10 cellular contexts compared by ENCODE assay signal in the genomic region with DNA sequence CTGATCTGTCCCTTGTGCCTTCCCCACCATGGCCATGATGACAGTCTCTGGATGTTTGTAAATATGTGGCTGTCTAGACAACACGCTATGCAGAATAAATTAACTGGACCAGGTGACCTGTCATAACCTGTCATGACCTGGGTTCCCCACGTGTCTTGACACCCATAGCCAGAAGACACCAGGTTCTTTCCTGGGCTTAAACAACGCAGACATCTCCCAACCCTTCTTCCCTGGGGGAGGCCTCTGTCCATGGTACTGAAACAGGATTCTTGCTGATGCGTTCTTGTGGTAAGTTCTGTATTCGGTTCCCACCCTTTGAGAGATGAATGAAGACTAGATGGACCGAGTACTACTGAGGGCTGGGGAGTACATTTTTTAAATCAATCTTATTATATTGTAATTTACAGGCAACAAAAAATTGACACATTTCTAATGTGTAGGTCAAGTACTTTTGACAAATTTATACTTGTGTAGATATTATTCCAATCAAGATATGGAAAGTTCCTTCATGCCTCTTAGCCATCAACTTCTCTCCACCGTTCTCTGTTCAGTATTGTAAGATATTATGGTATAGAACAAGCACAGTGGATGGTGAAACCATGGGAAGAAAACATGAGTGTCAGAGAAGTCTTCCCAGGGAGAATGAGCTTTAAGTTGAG.
DNase-seq lines count a peak whose midpoint lies in the region; ATAC-seq and TF ChIP-seq lines count a peak whose summit lies in the region.
"Had no signal": no experiment of that assay in that cellular context is flagged by ENCODE, and none has a peak within 500 bp of the region (broad histone marks: within the 10 kb centered on the region; RNA-seq: fewer than 3 reads in every experiment).

No MANE protein-coding gene starts in this region.

- no peak overlapping the region for H3K4me3 Mint-ChIP-seq in stimulated activated naive CD8-positive, alpha-beta T cell treated with anti-CD3 and anti-CD28 coated beads, Interleukin-15, amount 100 ng/mL, for 72 hours
- H3K4me3 Mint-ChIP-seq: CD8-positive, alpha-beta T cell had no signal

- peak; percentile 9 for DNase-seq in stimulated activated naive CD8-positive, alpha-beta T cell treated with anti-CD3 and anti-CD28 coated beads, Interleukin-15, Interleukin-2, amounts not matched to agents 100 U/mL and 50 U/mL, for 24 hours
- no peak for DNase-seq in stimulated activated naive CD8-positive, alpha-beta T cell treated with anti-CD3 and anti-CD28 coated beads, Interleukin-15, amount 100 ng/mL, for 72 hours
- DNase-seq in SK-MEL-5 (ENCODE audit: low read depth, low spot score) (peak; percentile 22), foreskin fibroblast (peak; percentile 7 to 36), tibial nerve (ENCODE audit: low spot score in 2 of 2) (no peak), amygdala (lab: John Stamatoyannopoulos, UW) (no peak), NCI-H1105 (lab: John Stamatoyannopoulos, UW) (no peak)
- DNase-seq: CD8-positive, alpha-beta T cell had no signal

- TF ChIP-seq EP300 in tibial nerve (IDR thresholded peaks at IDR 0.05): no peak

- no peak overlapping the region for H3K27ac ChIP-seq in tibial nerve
- H3K27ac ChIP-seq: VCaP had no signal

- H3K27me3 Mint-ChIP-seq in stimulated activated naive CD8-positive, alpha-beta T cell treated with anti-CD3 and anti-CD28 coated beads, Interleukin-15, amount 100 ng/mL, for 72 hours: peaks cover 15% of the 10 kb centered on the region

- H3K9me3 ChIP-seq in tibial nerve: peaks cover 0 to 6% (median 0%) of the 10 kb centered on the region in 4 donors

- 34 to 36% methylated on average over 7 of the region's 7 CpGs for WGBS in tibial nerve, 2 donors

- no peaks in the 10 kb centered on the region for H3K4me1 ChIP-seq in tibial nerve

- no peaks in the 10 kb centered on the region for H3K36me3 ChIP-seq in tibial nerve

- no peaks in the 10 kb centered on the region for H3K4me1 Mint-ChIP-seq in stimulated activated naive CD8-positive, alpha-beta T cell treated with anti-CD3 and anti-CD28 coated beads, Interleukin-15, amount 100 ng/mL, for 72 hours

- no peak overlapping the region for H3K27ac Mint-ChIP-seq in stimulated activated naive CD8-positive, alpha-beta T cell treated with anti-CD3 and anti-CD28 coated beads, Interleukin-15, amount 100 ng/mL, for 72 hours
- H3K27ac Mint-ChIP-seq: CD8-positive, alpha-beta T cell had no signal

- TF ChIP-seq POLR2A in tibial nerve (IDR thresholded peaks at IDR 0.05): no peak

- H3K27me3 ChIP-seq in tibial nerve: no peaks in the 10 kb centered on the region

- no peak for ATAC-seq in stimulated activated naive CD8-positive, alpha-beta T cell treated with anti-CD3 and anti-CD28 coated beads, Interleukin-15, Interleukin-2, amounts not matched to agents 100 U/mL and 50 U/mL, for 24 hours
- ATAC-seq in stimulated activated naive CD8-positive, alpha-beta T cell treated with anti-CD3 and anti-CD28 coated beads, Interleukin-15, amount 100 ng/mL, for 72 hours: no peak
- no peak for ATAC-seq in GM18873 (IDR thresholded peaks at IDR 0.05; ENCODE audit: low FRiP score, unreplicated experiment)
- ATAC-seq: CD8-positive, alpha-beta T cell had no signal

- no peak for TF ChIP-seq CTCF in foreskin fibroblast (IDR thresholded peaks at IDR 0.05; ENCODE audit: low read depth, low read length)
- TF ChIP-seq CTCF in tibial nerve (IDR thresholded peaks at IDR 0.05): no peak

- H3K4me3 ChIP-seq in foreskin fibroblast (ENCODE audit: low read depth in 1 of 2, low read length in 2 of 2) (no peak overlapping the region), tibial nerve (no peak overlapping the region)

- in situ Hi-C loops in SK-MEL-5 (cut with HindIII; ENCODE audit: low pct_unique_long_range_greater_than_20kb, low sequenced_read_pairs): no loop called here

- H3K9me3 Mint-ChIP-seq in stimulated activated naive CD8-positive, alpha-beta T cell treated with anti-CD3 and anti-CD28 coated beads, Interleukin-15, amount 100 ng/mL, for 72 hours: peaks cover 6 to 13% of the 10 kb centered on the region in 2 donors

Comparison
In these comparisons a context has a peak if more than half of its experiments do, and no peak if none do; other contexts are left out.
1. DNase-seq: peak in stimulated activated naive CD8-positive, alpha-beta T cell treated with anti-CD3 and anti-CD28 coated beads, Interleukin-15, Interleukin-2, amounts not matched to agents 100 U/mL and 50 U/mL, for 24 hours (single experiment), SK-MEL-5 (single experiment) and foreskin fibroblast (2 of 2); none in stimulated activated naive CD8-positive, alpha-beta T cell treated with anti-CD3 and anti-CD28 coated beads, Interleukin-15, amount 100 ng/mL, for 72 hours (0 of 2), tibial nerve (0 of 2), amygdala (0 of 56) and NCI-H1105 (single experiment).